In the genomic region with DNA sequence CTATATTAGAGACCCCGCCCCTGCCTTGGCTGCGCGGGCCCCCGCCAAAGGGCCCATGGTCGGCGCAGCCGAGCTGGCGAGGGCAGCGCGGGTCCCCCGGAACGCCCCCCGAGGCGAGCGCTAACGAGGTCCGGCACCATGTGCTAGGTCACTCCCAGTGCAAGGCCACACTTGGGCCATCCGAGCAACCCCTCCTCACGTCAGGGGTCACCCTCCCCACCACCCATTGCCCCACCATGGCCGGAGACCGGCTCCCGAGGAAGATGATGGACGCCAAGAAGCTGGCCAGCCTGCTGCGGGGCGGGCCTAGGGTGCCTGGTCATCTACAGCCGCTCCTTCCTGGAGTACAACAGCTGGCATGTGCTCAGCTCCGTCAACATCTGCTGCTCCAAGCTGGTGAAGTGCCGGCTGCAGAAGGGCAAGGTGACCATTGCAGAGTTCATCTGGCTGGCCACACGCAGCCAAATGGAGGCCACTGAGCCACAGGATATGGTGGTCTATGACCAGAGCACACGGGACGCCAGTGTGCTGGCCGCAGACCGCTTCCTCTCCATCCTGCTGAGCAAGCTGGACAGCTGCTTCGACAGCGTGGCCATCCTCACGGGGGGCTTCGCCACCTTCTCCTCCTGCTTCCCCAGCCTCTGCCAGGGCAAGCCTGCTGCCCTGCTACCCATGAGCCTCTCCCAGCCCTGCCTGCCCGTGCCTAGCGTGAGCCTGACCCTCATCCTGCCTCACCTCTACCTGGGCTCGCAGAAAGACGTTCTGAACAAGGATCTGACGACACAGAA, we compare ENCODE assay signal across 8 cellular contexts. TPM values are rescaled to one million over a fixed set of nuclear protein-coding genes. Genes with fewer than 3 reads are reported as not detected.
DNase-seq lines count a peak whose midpoint lies in the region; ATAC-seq and TF ChIP-seq lines count a peak whose summit lies in the region.
"Had no signal": no experiment of that assay in that cellular context is flagged by ENCODE, and none has a peak within 500 bp of the region (broad histone marks: within the 10 kb centered on the region; RNA-seq: fewer than 3 reads in every experiment).

No MANE protein-coding gene starts in this region.

- peak overlapping the region; percentile 99 for H3K4me3 ChIP-seq in endodermal cell (ENCODE audit: low read length)
- peak overlapping the region; percentile 22 to 93 (median 40) for H3K4me3 ChIP-seq in skeletal muscle tissue (ENCODE audit: low read length in 3 of 3)

- H3K27ac ChIP-seq in endodermal cell (ENCODE audit: low read depth, low read length) (no peak overlapping the region), skeletal muscle tissue (ENCODE audit: low read depth, low read length) (peak overlapping the region; percentile 25)

- no peaks in the 10 kb centered on the region for H3K27me3 Mint-ChIP-seq in T-helper 2 cell treated with Interferon-gamma antibody and Interleukin-4, amounts not matched to agents 5 μg/mL and 100 μg/mL, for 36 hours (ENCODE audit: low read depth)
- H3K27me3 Mint-ChIP-seq in endodermal cell (ENCODE audit: insufficient read depth), result no peaks in the 10 kb centered on the region

- H3K9me3 ChIP-seq in endodermal cell (ENCODE audit: control insufficient read depth, low read length), result no peaks in the 10 kb centered on the region
- no peaks in the 10 kb centered on the region for H3K9me3 ChIP-seq in skeletal muscle tissue (ENCODE audit: control insufficient read depth in 3 of 3, low read length in 3 of 3)

- no peak for ATAC-seq in GM21515 (IDR thresholded peaks at IDR 0.05; ENCODE audit: unreplicated experiment)

- H3K27me3 ChIP-seq in endodermal cell (ENCODE audit: control insufficient read depth, insufficient read depth, low read length, poor library complexity, severe bottlenecking) (no peaks in the 10 kb centered on the region), skeletal muscle tissue (ENCODE audit: control insufficient read depth in 3 of 3, insufficient read depth in 3 of 3, low read length in 3 of 3) (no peaks in the 10 kb centered on the region)

- WGBS in endodermal cell (ENCODE audit: insufficient coverage in 1 of 2, insufficient read length in 1 of 2), 2 experiments, result 94 to 96% methylated on average over 22 to 42 of the region's 42 CpGs

- H3K4me3 Mint-ChIP-seq in T-helper 2 cell treated with Interferon-gamma antibody and Interleukin-4, amounts not matched to agents 5 μg/mL and 100 μg/mL, for 36 hours, result peak overlapping the region; percentile 63
- peak overlapping the region; percentile 99 for H3K4me3 Mint-ChIP-seq in endodermal cell

- H3K4me1 ChIP-seq in endodermal cell (ENCODE audit: control insufficient read depth, insufficient read depth, low read length) (no peaks in the 10 kb centered on the region), skeletal muscle tissue (ENCODE audit: control insufficient read depth in 3 of 3, insufficient read depth in 3 of 3, low read length in 3 of 3) (peaks cover 16 to 23% (median 21%) of the 10 kb centered on the region in 3 donors)

- H3K36me3 ChIP-seq in endodermal cell (ENCODE audit: control insufficient read depth, insufficient read depth, low read length) (peaks cover 14% of the 10 kb centered on the region), skeletal muscle tissue (ENCODE audit: control insufficient read depth in 3 of 3, insufficient read depth in 3 of 3, low read length in 3 of 3) (peaks cover 19 to 25% (median 21%) of the 10 kb centered on the region in 3 donors)

- no peak for TF ChIP-seq CTCF in endodermal cell (conservative IDR thresholded peaks at IDR 0.05)

- H3K9me3 Mint-ChIP-seq in T-helper 2 cell treated with Interferon-gamma antibody and Interleukin-4, amounts not matched to agents 5 μg/mL and 100 μg/mL, for 36 hours, result no peaks in the 10 kb centered on the region
- H3K9me3 Mint-ChIP-seq in endodermal cell, result no peaks in the 10 kb centered on the region

- peaks cover 4% of the 10 kb centered on the region for H3K4me1 Mint-ChIP-seq in T-helper 2 cell treated with Interferon-gamma antibody and Interleukin-4, amounts not matched to agents 5 μg/mL and 100 μg/mL, for 36 hours (ENCODE audit: low read depth)
- H3K4me1 Mint-ChIP-seq in endodermal cell, result peaks cover 3% of the 10 kb centered on the region

- DNase-seq in T-helper 2 cell treated with Interferon-gamma antibody and Interleukin-4, amounts not matched to agents 5 μg/mL and 100 μg/mL, for 36 hours (ENCODE audit: low spot score), result no peak
- DNase-seq in T-helper 2 cell, result no peak
- DNase-seq in endodermal cell, result no peak
- no peak for DNase-seq in NCI-H82 treated with DMSO at 0.1 percent for 48 hours (lab: John Stamatoyannopoulos, UW; ENCODE audit: unreplicated experiment)
- DNase-seq: mesendoderm, NCI-H1694 treated with DMSO at 0.1 percent for 48 hours had no signal

- no peak overlapping the region for H3K9ac ChIP-seq in endodermal cell (ENCODE audit: extremely low read depth, low read length, poor library complexity, severe bottlenecking)
- peak overlapping the region; percentile 43 to 97 (median 50) for H3K9ac ChIP-seq in skeletal muscle tissue (ENCODE audit: low read depth in 1 of 3, low read length in 3 of 3)

- peaks cover 10% of the 10 kb centered on the region for H3K36me3 Mint-ChIP-seq in T-helper 2 cell treated with Interferon-gamma antibody and Interleukin-4, amounts not matched to agents 5 μg/mL and 100 μg/mL, for 36 hours (ENCODE audit: low read depth)
- H3K36me3 Mint-ChIP-seq in endodermal cell (ENCODE audit: low read depth), result peaks cover 18% of the 10 kb centered on the region

- H3K27ac Mint-ChIP-seq in T-helper 2 cell treated with Interferon-gamma antibody and Interleukin-4, amounts not matched to agents 5 μg/mL and 100 μg/mL, for 36 hours, result peak overlapping the region; percentile 20
- peak overlapping the region; percentile 52 for H3K27ac Mint-ChIP-seq in endodermal cell

RNA-seq across cellular contexts. Expression of a gene that starts 12.4 kb away (rescaled TPM):
- total RNA-seq in endodermal cell (10 to 100 TPM; 63.2 to 71.4 TPM), skeletal muscle tissue (41.8 TPM)
- polyA plus RNA-seq in endodermal cell (2013, experiment 1 of 2), result 66.6 TPM
- polyA plus RNA-seq in endodermal cell (2013, experiment 2 of 2), result 59.0 TPM

RNA-seq across cellular contexts. Expression of a gene that starts 33.9 kb away (rescaled TPM):
- 10 to 100 TPM; 10.1 to 13.8 TPM for total RNA-seq in endodermal cell
- polyA plus RNA-seq in endodermal cell (2013, experiment 1 of 2), result 4.9 TPM
- polyA plus RNA-seq in endodermal cell (2013, experiment 2 of 2), result 6.3 TPM
- total RNA-seq in skeletal muscle tissue, result 4.7 TPM

RNA-seq across cellular contexts. Expression of a gene that starts 50.1 kb away (rescaled TPM):
- total RNA-seq in endodermal cell, result 10 to 100 TPM; 37.6 to 49.3 TPM
- 74.8 TPM for polyA plus RNA-seq in endodermal cell (2013, experiment 1 of 2)
- polyA plus RNA-seq in endodermal cell (2013, experiment 2 of 2), result 73.7 TPM
- 17.7 TPM for total RNA-seq in skeletal muscle tissue

RNA-seq across cellular contexts. Expression of a gene that starts 53.6 kb away (rescaled TPM):
- total RNA-seq in endodermal cell (10 to 100 TPM; 75.9 to 79.8 TPM), skeletal muscle tissue (29.7 TPM)
- 86.6 TPM for polyA plus RNA-seq in endodermal cell (2013, experiment 1 of 2)
- 82.6 TPM for polyA plus RNA-seq in endodermal cell (2013, experiment 2 of 2)
